7 cellular contexts compared by ENCODE assay signal in the genomic region with DNA sequence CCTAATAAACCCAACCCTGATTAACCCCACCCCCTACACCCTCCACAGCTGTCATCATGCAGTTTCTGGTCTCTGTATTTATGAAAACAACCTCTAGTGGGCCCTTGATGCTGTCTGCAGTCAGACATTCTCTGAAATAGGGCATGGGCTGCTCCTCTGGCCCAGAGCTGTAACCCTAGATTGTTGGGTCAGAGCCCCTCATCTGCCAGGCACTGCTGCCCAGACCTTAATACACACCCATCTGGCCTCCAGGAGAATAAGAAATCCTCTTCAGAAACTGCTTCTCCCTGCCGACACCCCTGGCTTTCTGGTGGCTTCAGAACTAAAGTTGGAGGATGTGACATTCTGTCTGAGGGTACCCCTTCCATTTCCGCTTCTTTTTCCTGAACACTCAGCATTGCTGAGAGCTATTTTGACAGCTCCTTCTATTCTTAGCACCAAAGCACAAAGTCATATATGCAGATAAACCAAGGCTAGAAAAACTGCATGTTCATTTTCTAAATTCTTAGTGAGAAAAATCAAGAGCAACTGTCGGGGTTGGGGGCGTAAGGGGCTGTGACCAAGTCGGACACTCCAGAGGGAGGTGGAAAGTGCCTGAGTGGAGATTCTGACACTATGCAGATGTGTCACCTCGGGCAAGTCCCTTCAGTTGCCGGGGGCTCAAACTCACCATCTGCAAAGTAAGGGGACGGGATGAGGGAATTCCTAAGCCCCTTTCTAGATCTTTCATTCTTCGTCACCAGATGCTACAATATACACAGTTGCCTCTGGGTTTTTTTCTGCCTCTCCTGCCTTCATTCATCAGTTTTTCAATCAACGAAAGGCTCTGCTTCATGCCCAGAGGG. TPM values are rescaled to one million over a fixed set of nuclear protein-coding genes. Genes with fewer than 3 reads are reported as not detected.
A peak's percentile ranks its signal among the peaks of the same experiment; 100 is the strongest.
DNase-seq lines count a peak whose midpoint lies in the region; ATAC-seq and TF ChIP-seq lines count a peak whose summit lies in the region.

No MANE protein-coding gene starts in this region.

- no peak overlapping the region for H3K4me2 ChIP-seq in GM23248 (ENCODE audit: unreplicated experiment)

- 79 to 81% methylated on average over 10 of the region's 10 CpGs for WGBS in GM23248 (ENCODE audit: low coverage in 1 of 2, low lambda C conversion rate in 2 of 2, missing lambda C conversion rate in 2 of 2), 2 experiments

- H3K9me3 ChIP-seq in GM23248 (ENCODE audit: low read depth), result no peaks in the 10 kb centered on the region

- H3K9me2 ChIP-seq in GM23248 (ENCODE audit: insufficient read depth), result no peaks in the 10 kb centered on the region

- BruUV-seq in Calu3 (replicated peaks; lab: Mats Ljungman, UMichigan), result no TSS peak

- H3K9ac ChIP-seq in GM23248, result no peak overlapping the region

- no peak overlapping the region for H3K4me3 Mint-ChIP-seq in Calu3 (ENCODE audit: low read depth, unreplicated experiment)

- peaks cover 17% of the 10 kb centered on the region for H3F3A ChIP-seq in GM23248 (ENCODE audit: insufficient read depth)

- TF ChIP-seq CTCF in Calu3 (IDR thresholded peaks at IDR 0.05; ENCODE audit: unreplicated experiment), result no peak

- H3K4me3 ChIP-seq in GM23248, result no peak overlapping the region

- H2AFZ ChIP-seq in GM23248, result no peak overlapping the region

- H3K27ac Mint-ChIP-seq in Calu3 (ENCODE audit: unreplicated experiment), result no peak overlapping the region

- DNase-seq in LHCN-M2 (ENCODE audit: low read depth) (peak; percentile 35), caudate nucleus (lab: John Stamatoyannopoulos, UW) (peak in 3 of 61 donors; percentile 9 to 28 (median 24)), HT-29 (ENCODE audit: low spot score) (no peak), GM23248 (no peak), Calu3 (no peak)
- DNase-seq in stimulated activated CD8-positive, alpha-beta memory T cell treated with anti-CD3 and anti-CD28 coated beads, Interleukin-7, amount 100 ng/mL, for 24 hours (ENCODE audit: low read depth), result peak; percentile 21

- no peaks in the 10 kb centered on the region for H3K36me3 Mint-ChIP-seq in Calu3 (ENCODE audit: insufficient read depth, unreplicated experiment)

- H3K27ac ChIP-seq in caudate nucleus (ENCODE audit: low read depth, low read length) (peak overlapping the region; percentile 52), GM23248 (no peak overlapping the region)

- no peaks in the 10 kb centered on the region for H3K27me3 ChIP-seq in GM23248 (replicated peaks; ENCODE audit: insufficient read depth)

- H4K20me1 ChIP-seq in GM23248 (ENCODE audit: insufficient read depth), result no peaks in the 10 kb centered on the region

- H3K9me3 Mint-ChIP-seq in Calu3 (ENCODE audit: low read depth, unreplicated experiment), result no peaks in the 10 kb centered on the region

- CTCF ChIA-PET in Calu3 (lab: Charles Lee), result no interaction called here

- H3K4me1 Mint-ChIP-seq in Calu3 (ENCODE audit: low read depth, unreplicated experiment), result peaks cover 18% of the 10 kb centered on the region

- no peaks in the 10 kb centered on the region for H3K27me3 Mint-ChIP-seq in Calu3 (ENCODE audit: unreplicated experiment)

- H3K4me1 ChIP-seq in GM23248 (ENCODE audit: insufficient read depth), result peaks cover 19% of the 10 kb centered on the region

- no peaks in the 10 kb centered on the region for H3K36me3 ChIP-seq in GM23248 (ENCODE audit: low read depth)

- ATAC-seq in GM21381 (IDR thresholded peaks at IDR 0.05; ENCODE audit: unreplicated experiment), result peak; percentile 44

- intact Hi-C loops in Calu3 (cut with micrococcal nuclease; ENCODE audit: unreplicated experiment), result no loop called here

- in situ Hi-C loops in GM23248 (cut with MboI), result no loop called here

- H3K79me2 ChIP-seq in GM23248 (ENCODE audit: insufficient read depth), result no peaks in the 10 kb centered on the region

RNA-seq across cellular contexts. Expression of a gene that starts 28.7 kb away (rescaled TPM):
- total RNA-seq in LHCN-M2 (2014; rRNA removed) (178 and 208 TPM in 2 replicates), Calu3 (2022) (184 and 203 TPM in 2 replicates)
- polyA plus RNA-seq in LHCN-M2 (2012), result 146 TPM
- 124 and 133 TPM in 2 replicates for total RNA-seq in HT-29 (2014; rRNA removed; shearing (Covaris generic))
- 86.5 and 95.0 TPM in 2 replicates for total RNA-seq in GM23248 (2014; rRNA removed; shearing (Covaris generic))
- 156 TPM in 2 replicates for polyA plus RNA-seq in GM23248 (2016; fragmentation: Nextera tagmentation; extraction: Ambion mirVana)

RNA-seq across cellular contexts. Expression of a gene that starts 55.5 kb away (rescaled TPM):
- total RNA-seq in LHCN-M2 (2014; rRNA removed) (14.4 and 14.9 TPM in 2 replicates), Calu3 (2022) (24.4 TPM in 2 replicates)
- polyA plus RNA-seq in LHCN-M2 (2012), result 15.1 TPM
- 6.9 and 9.0 TPM in 2 replicates for total RNA-seq in HT-29 (2014; rRNA removed; shearing (Covaris generic))
- 5.2 and 15.3 TPM in 2 replicates for total RNA-seq in GM23248 (2014; rRNA removed; shearing (Covaris generic))
- polyA plus RNA-seq in GM23248 (2016; fragmentation: Nextera tagmentation; extraction: Ambion mirVana), result 14.9 and 15.3 TPM in 2 replicates

RNA-seq across cellular contexts. Expression of a gene that starts 56.6 kb away (rescaled TPM):
- total RNA-seq in LHCN-M2 (2014; rRNA removed) (31.0 and 33.9 TPM in 2 replicates), Calu3 (2022) (9.1 and 11.3 TPM in 2 replicates)
- 11.6 TPM for polyA plus RNA-seq in LHCN-M2 (2012)
- total RNA-seq in HT-29 (2014; rRNA removed; shearing (Covaris generic)), result 20.8 and 25.0 TPM in 2 replicates
- total RNA-seq in GM23248 (2014; rRNA removed; shearing (Covaris generic)), result 8.6 and 10.8 TPM in 2 replicates
- polyA plus RNA-seq in GM23248 (2016; fragmentation: Nextera tagmentation; extraction: Ambion mirVana), result 7.6 and 8.8 TPM in 2 replicates

Comparison
In these comparisons a context has a peak if more than half of its experiments do, and no peak if none do; other contexts are left out.
1. DNase-seq: peak in LHCN-M2 (single experiment) and stimulated activated CD8-positive, alpha-beta memory T cell treated with anti-CD3 and anti-CD28 coated beads, Interleukin-7, amount 100 ng/mL, for 24 hours (single experiment); none in HT-29 (single experiment), GM23248 (single experiment) and Calu3 (single experiment).